8 cellular contexts compared by ENCODE assay signal in genomic region chr18:54671291-54671881, GRCh38.
DNase-seq lines count a peak whose midpoint lies in the region; ATAC-seq and TF ChIP-seq lines count a peak whose summit lies in the region.

No MANE protein-coding gene starts in this region.

- no peaks in the 10 kb centered on the region for H3K4me1 Mint-ChIP-seq in CD4-positive, alpha-beta memory T cell

- TF ChIP-seq CTCF in HFF-Myc (IDR thresholded peaks at IDR 0.05; ENCODE audit: low read depth, low read length, missing control alignments): peak; percentile 25
- TF ChIP-seq CTCF in foreskin fibroblast (IDR thresholded peaks at IDR 0.05; ENCODE audit: low read depth, low read length): peak; percentile 44
- peak in 2 of 4 experiments; percentile 14 to 40 for TF ChIP-seq CTCF in sigmoid colon (IDR thresholded peaks at IDR 0.05)

- POLR2A ChIA-PET in CD4-positive, alpha-beta memory T cell (lab: Charles Lee; ENCODE audit: partially characterized antibody): no interaction called here

- no peak overlapping the region for H3K4me3 ChIP-seq in CD4-positive, alpha-beta memory T cell (ENCODE audit: low read length in 2 of 2)
- H3K4me3 ChIP-seq in HFF-Myc (replicated peaks; ENCODE audit: low read depth, low read length): no peak overlapping the region
- H3K4me3 ChIP-seq in foreskin fibroblast (ENCODE audit: low read depth in 1 of 2, low read length in 2 of 2): no peak overlapping the region
- no peak overlapping the region for H3K4me3 ChIP-seq in sigmoid colon

- H3K36me3 Mint-ChIP-seq in CD4-positive, alpha-beta memory T cell: no peaks in the 10 kb centered on the region

- H3K9me3 Mint-ChIP-seq in CD4-positive, alpha-beta memory T cell: peaks cover 0 to 2% (median 0%) of the 10 kb centered on the region in 8 donors

- no peak overlapping the region for H3K27ac ChIP-seq in CD4-positive, alpha-beta memory T cell (ENCODE audit: low read depth, low read length)
- no peak overlapping the region for H3K27ac ChIP-seq in sigmoid colon

- DNase-seq in CD4-positive, alpha-beta memory T cell: peak in 4 of 5 donors; percentile 14 to 30 (median 16)
- DNase-seq in HFF-Myc (ENCODE audit: extremely low read depth, low read depth): no peak
- DNase-seq in RPMI8226: peak; percentile 56
- peak in 1 of 2 donors; percentile 59 for DNase-seq in foreskin fibroblast
- DNase-seq in stromal cell of bone marrow (ENCODE audit: low read depth): peak; percentile 26
- no peak for DNase-seq in sigmoid colon

- H3K4me3 Mint-ChIP-seq in CD4-positive, alpha-beta memory T cell: no peak overlapping the region

- peaks cover 4% of the 10 kb centered on the region in 2 donors for H3K27me3 Mint-ChIP-seq in CD4-positive, alpha-beta memory T cell

- ATAC-seq in HG03469 (IDR thresholded peaks at IDR 0.05; ENCODE audit: unreplicated experiment) (no peak), HG03378 (IDR thresholded peaks at IDR 0.05; ENCODE audit: unreplicated experiment) (no peak)

- TF ChIP-seq EP300 in sigmoid colon (IDR thresholded peaks at IDR 0.05): no peak

- H3K27me3 ChIP-seq in CD4-positive, alpha-beta memory T cell (ENCODE audit: insufficient read depth, low read length): no peaks in the 10 kb centered on the region
- H3K27me3 ChIP-seq in sigmoid colon: no peaks in the 10 kb centered on the region

- WGBS in sigmoid colon, 2 donors: 94 to 97% methylated on average over 1 of the region's 1 CpG

- H3K9me3 ChIP-seq in CD4-positive, alpha-beta memory T cell (ENCODE audit: control insufficient read depth in 1 of 2, low read length in 2 of 2): no peaks in the 10 kb centered on the region
- H3K9me3 ChIP-seq in sigmoid colon: no peaks in the 10 kb centered on the region

- CTCF ChIA-PET in CD4-positive, alpha-beta memory T cell (lab: Charles Lee; ENCODE audit: partially characterized antibody): interaction anchor here (0.7 to 2.1 kb wide), 12 partner anchors 9 to 785 kb away, joined by 3 to 7 read pairs (median 4); partner anchors contain the start of genes C18orf54 and STARD6

- H3K36me3 ChIP-seq in CD4-positive, alpha-beta memory T cell (ENCODE audit: insufficient read depth, low read length): no peaks in the 10 kb centered on the region
- no peaks in the 10 kb centered on the region for H3K36me3 ChIP-seq in sigmoid colon

- intact Hi-C loops in CD4-positive, alpha-beta memory T cell (cut with micrococcal nuclease): loop anchor here (5.0 to 10.0 kb wide), 4 partner anchors 114 to 759 kb away; partner anchors contain the start of genes C18orf54, MBD2 and STARD6
- intact Hi-C loops in sigmoid colon (cut with DNase I): loop anchor here (10.0 kb wide), 1 partner anchor 1903 kb away; no protein-coding TSS in a partner anchor

- H3K4me1 ChIP-seq in CD4-positive, alpha-beta memory T cell (ENCODE audit: insufficient read depth, low read length): no peaks in the 10 kb centered on the region
- H3K4me1 ChIP-seq in sigmoid colon: no peaks in the 10 kb centered on the region

- no peak for TF ChIP-seq POLR2A in sigmoid colon (IDR thresholded peaks at IDR 0.05)

- H3K27ac Mint-ChIP-seq in CD4-positive, alpha-beta memory T cell: no peak overlapping the region

Comparison
In these comparisons a context has a peak if more than half of its experiments do, and no peak if none do; other contexts are left out.
1. DNase-seq: peak in CD4-positive, alpha-beta memory T cell (4 of 5), RPMI8226 (single experiment) and stromal cell of bone marrow (single experiment); none in HFF-Myc (single experiment) and sigmoid colon (single experiment).